In genomic region chr5:96753017-96753397, GRCh38 we compare ENCODE assay signal across 10 cellular contexts.
"Had no signal": no experiment of that assay in that cellular context is flagged by ENCODE, and none has a peak within 500 bp of the region (broad histone marks: within the 10 kb centered on the region; RNA-seq: fewer than 3 reads in every experiment).

No MANE protein-coding gene starts in this region.

- DNase-seq: activated B cell treated with CpG ODN at 0.5 μM for 24 hours; gastrocnemius medialis; left lung; stimulated activated CD4-positive, alpha-beta T cell treated with anti-CD3 and anti-CD28 coated beads, Interleukin-4, amount 100 ng/mL, for 4 hours; upper lobe of right lung had no signal

- H3K9me3 Mint-ChIP-seq: activated B cell treated with CpG ODN at 0.5 μM for 24 hours; memory B cell; naive thymus-derived CD4-positive, alpha-beta T cell had no signal

- H3K4me1 ChIP-seq: SJSA1, upper lobe of right lung had no signal

- H3K9me3 ChIP-seq: gastrocnemius medialis, heart right ventricle, left lung, mucosa of descending colon, SJSA1, upper lobe of right lung had no signal

- H3K27me3 Mint-ChIP-seq: activated B cell treated with CpG ODN at 0.5 μM for 24 hours; memory B cell; naive thymus-derived CD4-positive, alpha-beta T cell had no signal

- H3K4me1 Mint-ChIP-seq: activated B cell treated with CpG ODN at 0.5 μM for 24 hours, memory B cell had no signal

- H3K4me3 ChIP-seq: gastrocnemius medialis, heart right ventricle, left lung, mucosa of descending colon, SJSA1, upper lobe of right lung had no signal

- H3K27me3 ChIP-seq: gastrocnemius medialis, heart right ventricle, left lung, SJSA1, upper lobe of right lung had no signal

- ATAC-seq: gastrocnemius medialis, heart right ventricle had no signal

- H3K4me3 Mint-ChIP-seq: activated B cell treated with CpG ODN at 0.5 μM for 24 hours; memory B cell; naive thymus-derived CD4-positive, alpha-beta T cell had no signal

- H3K27ac Mint-ChIP-seq: activated B cell treated with CpG ODN at 0.5 μM for 24 hours, memory B cell had no signal
